ENCODE assay signal across 1 cellular context in the genomic region with DNA sequence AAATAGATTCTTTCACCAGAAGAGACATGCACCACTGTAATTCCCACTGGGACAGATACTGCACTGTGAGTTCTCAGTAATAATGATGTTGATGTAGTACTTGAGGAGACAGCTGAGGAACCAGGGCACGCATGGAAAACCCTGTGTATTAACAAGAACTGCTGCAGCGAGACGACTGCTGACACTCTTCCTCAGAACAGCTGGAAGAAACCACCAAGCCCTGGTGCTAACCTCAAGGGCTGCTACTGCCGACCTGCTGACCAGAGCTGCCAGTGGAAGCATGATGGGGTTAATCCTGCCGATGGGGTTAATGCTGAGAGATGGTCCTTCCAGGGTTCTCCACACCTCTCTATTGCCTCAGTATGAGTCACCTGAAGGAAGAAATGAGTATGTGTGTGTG.
TF ChIP-seq lines count a peak whose summit lies in the region.

No MANE protein-coding gene starts in this region.

TF ChIP-seq in IMR-90, 13 proteins besides CTCF, POLR2A, EP300 and RAD21:
- TF ChIP-seq, protein P1, sequence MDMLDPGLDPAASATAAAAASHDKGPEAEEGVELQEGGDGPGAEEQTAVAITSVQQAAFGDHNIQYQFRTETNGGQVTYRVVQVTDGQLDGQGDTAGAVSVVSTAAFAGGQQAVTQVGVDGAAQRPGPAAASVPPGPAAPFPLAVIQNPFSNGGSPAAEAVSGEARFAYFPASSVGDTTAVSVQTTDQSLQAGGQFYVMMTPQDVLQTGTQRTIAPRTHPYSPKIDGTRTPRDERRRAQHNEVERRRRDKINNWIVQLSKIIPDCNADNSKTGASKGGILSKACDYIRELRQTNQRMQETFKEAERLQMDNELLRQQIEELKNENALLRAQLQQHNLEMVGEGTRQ (IDR thresholded peaks at IDR 0.05; ENCODE audit: low read depth, low read length) = no peak
- TF ChIP-seq MAFK (IDR thresholded peaks at IDR 0.05; ENCODE audit: low read depth, low read length) (no peak), SMC3 (IDR thresholded peaks at IDR 0.05; ENCODE audit: low read depth, low read length) (no peak), FOS (IDR thresholded peaks at IDR 0.05; ENCODE audit: low read depth, low read length) (no peak; the same call in 1 of the 2 replicates), MAZ (IDR thresholded peaks at IDR 0.05; ENCODE audit: borderline replicate concordance, low read depth, low read length) (no peak), BHLHE40 (IDR thresholded peaks at IDR 0.05; ENCODE audit: low read depth, low read length) (no peak), CHD1 (IDR thresholded peaks at IDR 0.05; ENCODE audit: low read depth, low read length) (no peak), RFX5 (IDR thresholded peaks at IDR 0.05; ENCODE audit: low read depth, low read length) (no peak), NFE2L2 (IDR thresholded peaks at IDR 0.05; ENCODE audit: low read depth, low read length) (no peak)
- TF ChIP-seq, protein P2, sequence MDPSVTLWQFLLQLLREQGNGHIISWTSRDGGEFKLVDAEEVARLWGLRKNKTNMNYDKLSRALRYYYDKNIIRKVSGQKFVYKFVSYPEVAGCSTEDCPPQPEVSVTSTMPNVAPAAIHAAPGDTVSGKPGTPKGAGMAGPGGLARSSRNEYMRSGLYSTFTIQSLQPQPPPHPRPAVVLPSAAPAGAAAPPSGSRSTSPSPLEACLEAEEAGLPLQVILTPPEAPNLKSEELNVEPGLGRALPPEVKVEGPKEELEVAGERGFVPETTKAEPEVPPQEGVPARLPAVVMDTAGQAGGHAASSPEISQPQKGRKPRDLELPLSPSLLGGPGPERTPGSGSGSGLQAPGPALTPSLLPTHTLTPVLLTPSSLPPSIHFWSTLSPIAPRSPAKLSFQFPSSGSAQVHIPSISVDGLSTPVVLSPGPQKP (IDR thresholded peaks at IDR 0.05; ENCODE audit: borderline replicate concordance, low read depth, low read length) = no peak
